1 cellular context compared by ENCODE assay signal in genomic region chr13:113795362-113795761, GRCh38.
TF ChIP-seq lines count a peak whose summit lies in the region.

No MANE protein-coding gene starts in this region.

TF ChIP-seq in HEK293, 187 proteins besides CTCF, POLR2A, EP300 and RAD21:
- peak; percentile 74 for TF ChIP-seq ZSCAN4 (tag by site-specific recombination; IDR thresholded peaks at IDR 0.05)
